ENCODE assay signal across 1 cellular context in the genomic region with DNA sequence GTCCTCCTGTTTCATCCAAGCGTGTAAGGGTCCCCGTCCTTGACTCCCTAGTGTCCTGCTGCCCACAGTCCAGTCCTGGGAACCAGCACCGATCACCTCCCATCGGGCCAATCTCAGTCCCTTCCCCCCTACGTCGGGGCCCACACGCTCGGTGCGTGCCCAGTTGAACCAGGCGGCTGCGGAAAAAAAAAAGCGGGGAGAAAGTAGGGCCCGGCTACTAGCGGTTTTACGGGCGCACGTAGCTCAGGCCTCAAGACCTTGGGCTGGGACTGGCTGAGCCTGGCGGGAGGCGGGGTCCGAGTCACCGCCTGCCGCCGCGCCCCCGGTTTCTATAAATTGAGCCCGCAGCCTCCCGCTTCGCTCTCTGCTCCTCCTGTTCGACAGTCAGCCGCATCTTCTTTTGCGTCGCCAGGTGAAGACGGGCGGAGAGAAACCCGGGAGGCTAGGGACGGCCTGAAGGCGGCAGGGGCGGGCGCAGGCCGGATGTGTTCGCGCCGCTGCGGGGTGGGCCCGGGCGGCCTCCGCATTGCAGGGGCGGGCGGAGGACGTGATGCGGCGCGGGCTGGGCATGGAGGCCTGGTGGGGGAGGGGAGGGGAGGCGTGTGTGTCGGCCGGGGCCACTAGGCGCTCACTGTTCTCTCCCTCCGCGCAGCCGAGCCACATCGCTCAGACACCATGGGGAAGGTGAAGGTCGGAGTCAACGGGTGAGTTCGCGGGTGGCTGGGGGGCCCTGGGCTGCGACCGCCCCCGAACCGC.
TF ChIP-seq lines count a peak whose summit lies in the region.

TSS of gene GAPDH (plus strand) at position 360 of the 756 bp plus-strand sequence. CDS start at position 676, 316 bp downstream.

TF ChIP-seq in K562, 482 proteins besides CTCF, POLR2A, EP300 and RAD21 (continued from another document and continues in another):
- TF ChIP-seq RREB1 (CRISPR knock-in tag; IDR thresholded peaks at IDR 0.05) (no peak), ZFX (CRISPR knock-in tag; IDR thresholded peaks at IDR 0.05) (peak; percentile 84), POLR2AphosphoS2 (IDR thresholded peaks at IDR 0.05; ENCODE audit: low read length) (peak; percentile 78), ELF4 (CRISPR knock-in tag; IDR thresholded peaks at IDR 0.05) (no peak), DEAF1 (CRISPR knock-in tag; IDR thresholded peaks at IDR 0.05) (no peak), CCAR2 (IDR thresholded peaks at IDR 0.05; ENCODE audit: low read depth, low read length) (no peak), ZNF134 (CRISPR knock-in tag; conservative IDR thresholded peaks at IDR 0.05) (no peak), BACH1 (tag; IDR thresholded peaks at IDR 0.05) (no peak), CAMTA2 (CRISPR knock-in tag; conservative IDR thresholded peaks at IDR 0.05) (no peak), ZFP1 (CRISPR knock-in tag; IDR thresholded peaks at IDR 0.05) (no peak), POLR3G (IDR thresholded peaks at IDR 0.05; ENCODE audit: extremely low read depth, insufficient read length, insufficient replicate concordance) (no peak), HNRNPH1 (optimal IDR thresholded peaks at IDR 0.05; ENCODE audit: low read depth, low read length) (no peak), ZNF76 (CRISPR knock-in tag; IDR thresholded peaks at IDR 0.05; ENCODE audit: borderline replicate concordance) (no peak), HMGN3 (IDR thresholded peaks at IDR 0.05; ENCODE audit: borderline replicate concordance, extremely low read depth, insufficient read length, low read depth, low read length) (peak; percentile 44), ZNF124 (CRISPR knock-in tag; IDR thresholded peaks at IDR 0.05) (no peak), ZNF431 (CRISPR knock-in tag; IDR thresholded peaks at IDR 0.05) (peak; percentile 90), TRIM25 (IDR thresholded peaks at IDR 0.05; ENCODE audit: borderline replicate concordance) (no peak), PHB2 (IDR thresholded peaks at IDR 0.05; ENCODE audit: low read depth) (no peak), MXI1 (IDR thresholded peaks at IDR 0.05; ENCODE audit: low read depth, low read length) (no peak), SIRT6 (IDR thresholded peaks at IDR 0.05; ENCODE audit: low read depth, low read length) (no peak), PRPF4 (IDR thresholded peaks at IDR 0.05; ENCODE audit: insufficient read depth, low read depth, low read length, poor library complexity, severe bottlenecking) (peak; percentile 89), TAL1 (IDR thresholded peaks at IDR 0.05) (no peak), HNRNPL (IDR thresholded peaks at IDR 0.05; ENCODE audit: low read depth, low read length) (peak; percentile 68), ZKSCAN3 (CRISPR knock-in tag; IDR thresholded peaks at IDR 0.05) (no peak), ZZZ3 (IDR thresholded peaks at IDR 0.05) (no peak), FOXJ3 (CRISPR knock-in tag; IDR thresholded peaks at IDR 0.05) (no peak), ZNF589 (CRISPR knock-in tag; IDR thresholded peaks at IDR 0.05; ENCODE audit: low read depth) (no peak)
- TF ChIP-seq, protein P1, sequence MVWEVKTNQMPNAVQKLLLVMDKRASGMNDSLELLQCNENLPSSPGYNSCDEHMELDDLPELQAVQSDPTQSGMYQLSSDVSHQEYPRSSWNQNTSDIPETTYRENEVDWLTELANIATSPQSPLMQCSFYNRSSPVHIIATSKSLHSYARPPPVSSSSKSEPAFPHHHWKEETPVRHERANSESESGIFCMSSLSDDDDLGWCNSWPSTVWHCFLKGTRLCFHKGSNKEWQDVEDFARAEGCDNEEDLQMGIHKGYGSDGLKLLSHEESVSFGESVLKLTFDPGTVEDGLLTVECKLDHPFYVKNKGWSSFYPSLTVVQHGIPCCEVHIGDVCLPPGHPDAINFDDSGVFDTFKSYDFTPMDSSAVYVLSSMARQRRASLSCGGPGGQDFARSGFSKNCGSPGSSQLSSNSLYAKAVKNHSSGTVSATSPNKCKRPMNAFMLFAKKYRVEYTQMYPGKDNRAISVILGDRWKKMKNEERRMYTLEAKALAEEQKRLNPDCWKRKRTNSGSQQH (CRISPR knock-in tag; IDR thresholded peaks at IDR 0.05) = no peak
- TF ChIP-seq, protein P2, sequence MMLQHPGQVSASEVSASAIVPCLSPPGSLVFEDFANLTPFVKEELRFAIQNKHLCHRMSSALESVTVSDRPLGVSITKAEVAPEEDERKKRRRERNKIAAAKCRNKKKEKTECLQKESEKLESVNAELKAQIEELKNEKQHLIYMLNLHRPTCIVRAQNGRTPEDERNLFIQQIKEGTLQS (IDR thresholded peaks at IDR 0.05) = no peak
- TF ChIP-seq, protein P2 (CRISPR knock-in tag; conservative IDR thresholded peaks at IDR 0.05) = peak; percentile 66; the same call in 1 of the 2 replicates
- TF ChIP-seq, protein P3, sequence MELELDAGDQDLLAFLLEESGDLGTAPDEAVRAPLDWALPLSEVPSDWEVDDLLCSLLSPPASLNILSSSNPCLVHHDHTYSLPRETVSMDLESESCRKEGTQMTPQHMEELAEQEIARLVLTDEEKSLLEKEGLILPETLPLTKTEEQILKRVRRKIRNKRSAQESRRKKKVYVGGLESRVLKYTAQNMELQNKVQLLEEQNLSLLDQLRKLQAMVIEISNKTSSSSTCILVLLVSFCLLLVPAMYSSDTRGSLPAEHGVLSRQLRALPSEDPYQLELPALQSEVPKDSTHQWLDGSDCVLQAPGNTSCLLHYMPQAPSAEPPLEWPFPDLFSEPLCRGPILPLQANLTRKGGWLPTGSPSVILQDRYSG (tag; conservative IDR thresholded peaks at IDR 0.05; ENCODE audit: low read depth) = no peak
- TF ChIP-seq, protein P4, sequence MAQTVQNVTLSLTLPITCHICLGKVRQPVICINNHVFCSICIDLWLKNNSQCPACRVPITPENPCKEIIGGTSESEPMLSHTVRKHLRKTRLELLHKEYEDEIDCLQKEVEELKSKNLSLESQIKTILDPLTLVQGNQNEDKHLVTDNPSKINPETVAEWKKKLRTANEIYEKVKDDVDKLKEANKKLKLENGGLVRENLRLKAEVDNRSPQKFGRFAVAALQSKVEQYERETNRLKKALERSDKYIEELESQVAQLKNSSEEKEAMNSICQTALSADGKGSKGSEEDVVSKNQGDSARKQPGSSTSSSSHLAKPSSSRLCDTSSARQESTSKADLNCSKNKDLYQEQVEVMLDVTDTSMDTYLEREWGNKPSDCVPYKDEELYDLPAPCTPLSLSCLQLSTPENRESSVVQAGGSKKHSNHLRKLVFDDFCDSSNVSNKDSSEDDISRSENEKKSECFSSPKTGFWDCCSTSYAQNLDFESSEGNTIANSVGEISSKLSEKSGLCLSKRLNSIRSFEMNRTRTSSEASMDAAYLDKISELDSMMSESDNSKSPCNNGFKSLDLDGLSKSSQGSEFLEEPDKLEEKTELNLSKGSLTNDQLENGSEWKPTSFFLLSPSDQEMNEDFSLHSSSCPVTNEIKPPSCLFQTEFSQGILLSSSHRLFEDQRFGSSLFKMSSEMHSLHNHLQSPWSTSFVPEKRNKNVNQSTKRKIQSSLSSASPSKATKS (CRISPR knock-in tag; IDR thresholded peaks at IDR 0.05) = no peak
- TF ChIP-seq, protein P5, sequence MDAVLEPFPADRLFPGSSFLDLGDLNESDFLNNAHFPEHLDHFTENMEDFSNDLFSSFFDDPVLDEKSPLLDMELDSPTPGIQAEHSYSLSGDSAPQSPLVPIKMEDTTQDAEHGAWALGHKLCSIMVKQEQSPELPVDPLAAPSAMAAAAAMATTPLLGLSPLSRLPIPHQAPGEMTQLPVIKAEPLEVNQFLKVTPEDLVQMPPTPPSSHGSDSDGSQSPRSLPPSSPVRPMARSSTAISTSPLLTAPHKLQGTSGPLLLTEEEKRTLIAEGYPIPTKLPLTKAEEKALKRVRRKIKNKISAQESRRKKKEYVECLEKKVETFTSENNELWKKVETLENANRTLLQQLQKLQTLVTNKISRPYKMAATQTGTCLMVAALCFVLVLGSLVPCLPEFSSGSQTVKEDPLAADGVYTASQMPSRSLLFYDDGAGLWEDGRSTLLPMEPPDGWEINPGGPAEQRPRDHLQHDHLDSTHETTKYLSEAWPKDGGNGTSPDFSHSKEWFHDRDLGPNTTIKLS (IDR thresholded peaks at IDR 0.05; ENCODE audit: borderline replicate concordance, low read depth) = peak; percentile 50; the same call in 1 of the 2 replicates
- TF ChIP-seq, protein P6, sequence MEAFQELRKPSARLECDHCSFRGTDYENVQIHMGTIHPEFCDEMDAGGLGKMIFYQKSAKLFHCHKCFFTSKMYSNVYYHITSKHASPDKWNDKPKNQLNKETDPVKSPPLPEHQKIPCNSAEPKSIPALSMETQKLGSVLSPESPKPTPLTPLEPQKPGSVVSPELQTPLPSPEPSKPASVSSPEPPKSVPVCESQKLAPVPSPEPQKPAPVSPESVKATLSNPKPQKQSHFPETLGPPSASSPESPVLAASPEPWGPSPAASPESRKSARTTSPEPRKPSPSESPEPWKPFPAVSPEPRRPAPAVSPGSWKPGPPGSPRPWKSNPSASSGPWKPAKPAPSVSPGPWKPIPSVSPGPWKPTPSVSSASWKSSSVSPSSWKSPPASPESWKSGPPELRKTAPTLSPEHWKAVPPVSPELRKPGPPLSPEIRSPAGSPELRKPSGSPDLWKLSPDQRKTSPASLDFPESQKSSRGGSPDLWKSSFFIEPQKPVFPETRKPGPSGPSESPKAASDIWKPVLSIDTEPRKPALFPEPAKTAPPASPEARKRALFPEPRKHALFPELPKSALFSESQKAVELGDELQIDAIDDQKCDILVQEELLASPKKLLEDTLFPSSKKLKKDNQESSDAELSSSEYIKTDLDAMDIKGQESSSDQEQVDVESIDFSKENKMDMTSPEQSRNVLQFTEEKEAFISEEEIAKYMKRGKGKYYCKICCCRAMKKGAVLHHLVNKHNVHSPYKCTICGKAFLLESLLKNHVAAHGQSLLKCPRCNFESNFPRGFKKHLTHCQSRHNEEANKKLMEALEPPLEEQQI (IDR thresholded peaks at IDR 0.05) = no peak
- TF ChIP-seq, protein P7, sequence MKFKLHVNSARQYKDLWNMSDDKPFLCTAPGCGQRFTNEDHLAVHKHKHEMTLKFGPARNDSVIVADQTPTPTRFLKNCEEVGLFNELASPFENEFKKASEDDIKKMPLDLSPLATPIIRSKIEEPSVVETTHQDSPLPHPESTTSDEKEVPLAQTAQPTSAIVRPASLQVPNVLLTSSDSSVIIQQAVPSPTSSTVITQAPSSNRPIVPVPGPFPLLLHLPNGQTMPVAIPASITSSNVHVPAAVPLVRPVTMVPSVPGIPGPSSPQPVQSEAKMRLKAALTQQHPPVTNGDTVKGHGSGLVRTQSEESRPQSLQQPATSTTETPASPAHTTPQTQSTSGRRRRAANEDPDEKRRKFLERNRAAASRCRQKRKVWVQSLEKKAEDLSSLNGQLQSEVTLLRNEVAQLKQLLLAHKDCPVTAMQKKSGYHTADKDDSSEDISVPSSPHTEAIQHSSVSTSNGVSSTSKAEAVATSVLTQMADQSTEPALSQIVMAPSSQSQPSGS (CRISPR knock-in tag; IDR thresholded peaks at IDR 0.05) = no peak
